ENCODE assay signal across 8 cellular contexts in the genomic region with DNA sequence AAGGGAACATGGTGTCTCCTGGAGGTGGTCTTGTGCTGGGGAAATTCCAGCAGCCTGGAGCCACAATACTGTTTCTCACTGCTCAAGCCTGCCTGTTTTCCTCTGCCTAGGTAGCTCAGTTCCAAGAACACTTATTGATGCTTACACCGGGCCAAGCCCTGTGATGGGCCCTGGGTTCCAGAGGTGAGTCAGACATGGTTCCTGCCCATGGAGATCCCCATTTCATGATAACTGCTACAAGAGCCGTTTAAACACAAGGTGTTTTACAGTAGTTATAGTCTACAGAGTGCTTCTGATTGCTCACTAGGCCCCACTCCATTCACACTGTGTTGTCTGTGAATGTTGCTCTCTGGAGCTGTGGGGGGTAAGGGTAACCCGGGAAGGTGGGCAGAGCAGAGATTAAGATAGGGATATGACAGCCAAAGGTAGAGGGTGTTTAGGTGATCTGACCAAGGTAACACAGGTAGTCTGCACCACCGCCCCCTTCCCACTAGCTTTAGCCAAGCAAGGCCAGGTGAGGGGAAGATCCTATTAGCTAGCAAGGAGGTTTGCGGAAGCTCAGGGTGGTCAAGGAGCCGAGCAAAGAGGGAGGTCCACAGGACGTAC. TPM values are rescaled to one million over a fixed set of nuclear protein-coding genes. Genes with fewer than 3 reads are reported as not detected.
DNase-seq lines count a peak whose midpoint lies in the region; ATAC-seq and TF ChIP-seq lines count a peak whose summit lies in the region.

No MANE protein-coding gene starts in this region.

- peak overlapping the region; percentile 63 to 91 (median 78) for H3K4me3 Mint-ChIP-seq in naive B cell

- peaks cover 16% of the 10 kb centered on the region for H3K4me1 ChIP-seq in body of pancreas

- no peak for TF ChIP-seq CTCF in AG04450 (IDR thresholded peaks at IDR 0.05; ENCODE audit: low read depth, low read length)
- no peak for TF ChIP-seq CTCF in coronary artery (IDR thresholded peaks at IDR 0.05)
- TF ChIP-seq CTCF in body of pancreas (IDR thresholded peaks at IDR 0.05) = no peak

- peaks cover 4 to 7% (median 6%) of the 10 kb centered on the region in 3 donors for H3K4me1 Mint-ChIP-seq in naive B cell

- H3K36me3 ChIP-seq in MG63 = peaks cover 5% of the 10 kb centered on the region
- no peaks in the 10 kb centered on the region for H3K36me3 ChIP-seq in body of pancreas (replicated peaks in 1 of 2; ENCODE audit: insufficient read depth in 1 of 2, low read depth in 2 of 2)

- H3K27ac ChIP-seq in AG04450 (ENCODE audit: low read depth, low read length) (no peak overlapping the region), coronary artery (peak overlapping the region; percentile 96 to 99), body of pancreas (peak overlapping the region in 2 of 4 donors; percentile 55 to 75)

- WGBS in body of pancreas, 2 donors = 32 to 35% methylated on average over 7 of the region's 7 CpGs

- H3K27ac Mint-ChIP-seq in naive B cell = peak overlapping the region in 1 of 6 donors; percentile 32

- intact Hi-C loops in body of pancreas (cut with DNase I) = no loop called here

- no peaks in the 10 kb centered on the region for H3K9me3 Mint-ChIP-seq in naive B cell

- DNase-seq in AG04450 (ENCODE audit: low read depth, low spot score) = no peak
- DNase-seq in MG63 = peak; percentile 30
- no peak for DNase-seq in coronary artery (ENCODE audit: low spot score)
- DNase-seq in naive B cell = no peak
- DNase-seq in body of pancreas = no peak
- DNase-seq in D341Med (ENCODE audit: low spot score) = no peak
- no peak for DNase-seq in NCI-H345 treated with DMSO at 0.1 percent for 48 hours (lab: John Stamatoyannopoulos, UW; ENCODE audit: unreplicated experiment)

- TF ChIP-seq POLR2A in body of pancreas (IDR thresholded peaks at IDR 0.05) = no peak

- CTCF ChIA-PET in AG04450 (lab: Charles Lee) = interaction anchor here (0.6 kb wide), 1 partner anchor 62 kb away, joined by 3 read pairs; no protein-coding TSS in a partner anchor

- POLR2A ChIA-PET in AG04450 (lab: Yijun Ruan, JAX) = interaction anchor here (0.6 to 2.8 kb wide), 5 partner anchors 9 to 115 kb away, joined by 3 to 16 read pairs (median 3); no protein-coding TSS in a partner anchor

- peaks cover 0 to 8% of the 10 kb centered on the region in 2 donors for H3K36me3 Mint-ChIP-seq in naive B cell

- H3K27me3 ChIP-seq in AG04450 (ENCODE audit: control insufficient read depth, insufficient read depth, low read length) (no peaks in the 10 kb centered on the region), MG63 (no peaks in the 10 kb centered on the region), body of pancreas (no peaks in the 10 kb centered on the region)

- H3K27me3 Mint-ChIP-seq in naive B cell = peaks cover 21 to 61% (median 45%) of the 10 kb centered on the region in 3 donors

- ATAC-seq in naive B cell (ENCODE audit: low read depth in 2 of 2) (no peak), body of pancreas (no peak), GM19023 (IDR thresholded peaks at IDR 0.05; ENCODE audit: unreplicated experiment) (no peak)

- H3K4me3 ChIP-seq in AG04450 (ENCODE audit: low read depth, low read length) = peak overlapping the region; percentile 68
- H3K4me3 ChIP-seq in MG63 = peak overlapping the region; percentile 71
- H3K4me3 ChIP-seq in coronary artery = peak overlapping the region; percentile 94
- H3K4me3 ChIP-seq in body of pancreas = peak overlapping the region in 1 of 2 donors; percentile 2

- no peaks in the 10 kb centered on the region; the same call in 1 of the 2 replicates for H3K9me3 ChIP-seq in AG04450 (ENCODE audit: control insufficient read depth, insufficient read depth, low read length)
- no peaks in the 10 kb centered on the region for H3K9me3 ChIP-seq in MG63
- no peaks in the 10 kb centered on the region for H3K9me3 ChIP-seq in body of pancreas

RNA-seq across cellular contexts. Expression of a gene that starts 0.7 kb away (rescaled TPM):
- polyA plus RNA-seq in AG04450 (2011; rRNA removed) = 171 and 222 TPM in 2 replicates
- polyA minus RNA-seq in AG04450 (2011; rRNA and poly(A)+ RNA removed) = 389 and 460 TPM in 2 replicates
- 37.9 and 42.4 TPM in 2 replicates for total RNA-seq in MG63 (2014; rRNA removed; shearing (Covaris generic); ENCODE audit: low replicate concordance)
- polyA plus RNA-seq in naive B cell (ENCODE audit: low read depth in 6 of 6) = 1 to 10 TPM in 1 of 6 donors, under 1 TPM in 1, not detected in 4; 0.05 to 1.3 TPM
- total RNA-seq in body of pancreas = 10 to 100 TPM; 16.6 to 24.4 TPM
